ENCODE assay signal across 8 cellular contexts in genomic region chr5:88786217-88786560, GRCh38.
A peak's percentile ranks its signal among the peaks of the same experiment; 100 is the strongest.
DNase-seq lines count a peak whose midpoint lies in the region; ATAC-seq, FAIRE-seq and TF ChIP-seq lines count a peak whose summit lies in the region.

No MANE protein-coding gene starts in this region.

- H3K4me3 ChIP-seq in HEK293 (ENCODE audit: low read depth, low read length) = no peak overlapping the region
- H3K4me3 ChIP-seq in brain microvascular endothelial cell (ENCODE audit: low read depth, low read length) = no peak overlapping the region
- H3K4me3 ChIP-seq in left lung = no peak overlapping the region
- H3K4me3 ChIP-seq in testis = no peak overlapping the region

- H3K27me3 ChIP-seq in brain microvascular endothelial cell (replicated peaks) (no peaks in the 10 kb centered on the region), left lung (no peaks in the 10 kb centered on the region), testis (no peaks in the 10 kb centered on the region)

- 8 to 9% methylated on average over 2 of the region's 2 CpGs for WGBS in testis, 2 donors

- H3K27ac ChIP-seq in HEK293 (ENCODE audit: extremely low read depth, low read depth, low read length) = peak overlapping the region; percentile 80
- peak overlapping the region; percentile 95 for H3K27ac ChIP-seq in brain microvascular endothelial cell
- H3K27ac ChIP-seq in left lung = peak overlapping the region; percentile 75 to 81
- H3K27ac ChIP-seq in testis = peak overlapping the region; percentile 63 to 85

- TF ChIP-seq CTCF in HEK293 (tag by site-specific recombination; IDR thresholded peaks at IDR 0.05) (no peak), brain microvascular endothelial cell (IDR thresholded peaks at IDR 0.05; ENCODE audit: low read depth, low read length, missing control alignments) (no peak), left lung (IDR thresholded peaks at IDR 0.05) (no peak), testis (IDR thresholded peaks at IDR 0.05) (no peak), D721Med (IDR thresholded peaks at IDR 0.05; ENCODE audit: insufficient read depth, missing control alignments) (no peak)

- H3K4me1 ChIP-seq in HEK293 (ENCODE audit: control insufficient read depth, insufficient read depth, low read length) = peaks cover 18% of the 10 kb centered on the region
- peaks cover 4 to 47% of the 10 kb centered on the region in 2 donors for H3K4me1 ChIP-seq in left lung
- peaks cover 22% of the 10 kb centered on the region for H3K4me1 ChIP-seq in testis

- no peak for FAIRE-seq in D721Med (lab: Jason Lieb, UNC)

- H3K9me3 ChIP-seq in HEK293 (ENCODE audit: control insufficient read depth, insufficient read depth, low read depth, low read length) = no peaks in the 10 kb centered on the region
- H3K9me3 ChIP-seq in left lung = no peaks in the 10 kb centered on the region
- H3K9me3 ChIP-seq in testis = no peaks in the 10 kb centered on the region

- H3K36me3 ChIP-seq in HEK293 (ENCODE audit: control insufficient read depth in 2 of 2, insufficient read depth in 1 of 2, low read length in 2 of 2) (no peaks in the 10 kb centered on the region), brain microvascular endothelial cell (replicated peaks) (no peaks in the 10 kb centered on the region), left lung (no peaks in the 10 kb centered on the region), testis (ENCODE audit: low read depth, missing control alignments) (no peaks in the 10 kb centered on the region)

- POLR2A ChIA-PET in HEK293 (lab: Yijun Ruan, JAX) = no interaction called here

- CTCF ChIA-PET in HEK293 (lab: Yijun Ruan, JAX) = interaction anchor here (0.7 to 0.9 kb wide), 2 partner anchors 42 to 1479 kb away, joined by 3 to 4 read pairs; no protein-coding TSS in a partner anchor

- in situ Hi-C loops in brain microvascular endothelial cell (cut with HindIII; ENCODE audit: low pct_ligation_motif_present, low sequenced_read_pairs) = no loop called here

- intact Hi-C loops in left lung (cut with DNase I) (no loop called here), testis (cut with DNase I; ENCODE audit: low total_unique reads) (no loop called here)

- DNase-seq in brain microvascular endothelial cell = peak; percentile 27
- no peak for DNase-seq in left lung
- DNase-seq in testis = no peak
- no peak for DNase-seq in D721Med (ENCODE audit: insufficient read length, low spot score)
- DNase-seq in GM19238 (ENCODE audit: insufficient read length, low spot score) = no peak
- DNase-seq in DMS53 treated with DMSO at 0.1 percent for 48 hours (lab: John Stamatoyannopoulos, UW; ENCODE audit: unreplicated experiment) = no peak
- no peak for DNase-seq in NCI-H82 (lab: John Stamatoyannopoulos, UW)

- ATAC-seq in left lung = peak; percentile 40

- TF ChIP-seq POLR2A in testis (IDR thresholded peaks at IDR 0.05) = no peak

TF ChIP-seq in HEK293, 187 proteins besides CTCF, POLR2A, EP300 and RAD21:
- no peak for TF ChIP-seq ZFP37 (tag by site-specific recombination; IDR thresholded peaks at IDR 0.05)
- peak; percentile 96; the same call in 1 of the 2 replicates for TF ChIP-seq ZBTB20 (tag by site-specific recombination; IDR thresholded peaks at IDR 0.05)
- TF ChIP-seq ZNF335 (tag by site-specific recombination; conservative IDR thresholded peaks at IDR 0.05) = 0 out of 2 replicates have a peak, but pooled peaks have one; percentile 21
